ENCODE assay signal across 8 cellular contexts in the genomic region with DNA sequence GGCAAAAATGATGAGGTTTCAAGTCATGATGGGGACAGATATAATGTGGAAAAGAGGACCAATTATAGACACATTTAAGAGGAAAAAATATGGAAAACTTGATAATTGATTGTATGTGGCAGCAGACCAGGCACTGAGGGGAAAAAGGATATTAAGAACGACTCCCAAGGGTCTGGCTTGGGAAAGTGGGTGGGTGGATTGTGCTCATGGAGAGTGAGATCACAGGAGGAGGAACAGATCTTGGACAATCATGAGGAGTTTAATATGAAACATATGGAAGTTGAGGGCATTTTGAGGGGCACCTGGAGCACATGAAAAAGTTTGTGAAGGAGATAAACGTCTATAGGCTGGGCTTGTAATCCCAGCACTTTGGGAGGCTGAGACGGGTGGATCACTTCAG.
"Had no signal": no experiment of that assay in that cellular context is flagged by ENCODE, and none has a peak within 500 bp of the region (broad histone marks: within the 10 kb centered on the region; RNA-seq: fewer than 3 reads in every experiment).

No MANE protein-coding gene starts in this region.

- H3K9me3 ChIP-seq: HAP-1 had no signal

- H3K4me3 ChIP-seq: GM23248, GM23338, HAP-1 had no signal

- DNase-seq: GM23248, GOT3, H7, H9, HCEC 1CT, HFFc6 had no signal

- H3K36me3 ChIP-seq: HAP-1 had no signal

- H3K4me2 ChIP-seq: GM23338 had no signal

- H3K4me1 ChIP-seq: HAP-1 had no signal

- H3K9ac ChIP-seq: GM23248 had no signal

- H3K27ac ChIP-seq: GM23248 had no signal

- H2AFZ ChIP-seq: GM23248, GM23338 had no signal
